Comparison of ENCODE assay signal across 8 cellular contexts in the genomic region with DNA sequence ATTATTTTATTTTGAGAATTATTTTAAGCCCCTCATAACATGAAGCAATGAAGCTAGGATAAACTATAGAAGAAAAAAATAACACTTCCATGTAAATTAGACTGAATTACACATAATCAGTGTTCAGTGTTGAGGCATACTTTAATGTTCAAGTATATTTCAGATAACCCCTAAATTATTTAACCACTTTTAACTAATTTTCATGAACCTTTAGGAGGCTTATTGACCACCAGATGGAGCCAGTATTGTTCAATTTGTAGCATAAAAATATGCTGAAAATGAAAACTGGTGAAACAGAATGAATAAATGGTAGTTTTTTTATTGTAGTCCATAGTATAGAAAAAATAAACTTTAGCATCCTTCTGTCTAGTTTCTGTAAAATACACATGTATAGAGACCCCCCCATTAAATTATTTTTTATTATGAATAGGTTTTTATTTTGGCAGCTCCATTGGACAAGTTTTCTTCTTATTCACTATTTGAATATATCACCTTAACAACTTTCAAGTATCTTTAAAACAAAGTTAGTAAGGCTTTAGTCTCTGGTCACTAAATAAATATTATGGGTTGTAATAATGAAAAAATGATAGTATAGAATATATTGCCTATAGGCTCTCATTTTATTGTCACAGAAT.
A peak's percentile ranks its signal among the peaks of the same experiment; 100 is the strongest.
DNase-seq lines count a peak whose midpoint lies in the region; ATAC-seq and TF ChIP-seq lines count a peak whose summit lies in the region.

No MANE protein-coding gene starts in this region.

- no peaks in the 10 kb centered on the region for H3K27me3 ChIP-seq in kidney epithelial cell (ENCODE audit: control insufficient read depth, insufficient read depth, low read length)

- H3K4me3 ChIP-seq in AG09309 (ENCODE audit: control insufficient read depth, low read depth, low read length) (no peak overlapping the region), kidney epithelial cell (ENCODE audit: low read depth, low read length) (no peak overlapping the region)

- ATAC-seq in GM19324 (IDR thresholded peaks at IDR 0.05; ENCODE audit: low FRiP score, unreplicated experiment) (no peak), GM21723 (IDR thresholded peaks at IDR 0.05; ENCODE audit: unreplicated experiment) (no peak), HG03521 (IDR thresholded peaks at IDR 0.05; ENCODE audit: unreplicated experiment) (no peak)

- TF ChIP-seq CTCF in AG09309 (IDR thresholded peaks at IDR 0.05; ENCODE audit: control insufficient read depth, insufficient read depth, low read depth, low read length, missing control alignments) (peak; percentile 58), GM20000 (IDR thresholded peaks at IDR 0.05; ENCODE audit: extremely low read depth, missing control alignments) (no peak), VCaP (conservative IDR thresholded peaks at IDR 0.05) (peak; percentile 60), kidney epithelial cell (IDR thresholded peaks at IDR 0.05; ENCODE audit: insufficient read depth, low read length, poor library complexity, severe bottlenecking) (peak; percentile 56)

- no peaks in the 10 kb centered on the region for H3K36me3 ChIP-seq in kidney epithelial cell (ENCODE audit: control insufficient read depth, insufficient read depth, low read length)

- no peak overlapping the region for H3K27ac ChIP-seq in VCaP
- no peak overlapping the region for H3K27ac ChIP-seq in substantia nigra (ENCODE audit: low read depth, low read length, poor library complexity, severe bottlenecking)

- DNase-seq in AG09309 (ENCODE audit: low read depth) (peak; percentile 18), GM20000 (ENCODE audit: low spot score) (peak; percentile 10), kidney epithelial cell (ENCODE audit: low read depth) (no peak), substantia nigra (lab: John Stamatoyannopoulos, UW) (no peak)

Comparison
In these comparisons a context has a peak if more than half of its experiments do, and no peak if none do; other contexts are left out.
1. DNase-seq: peak in AG09309 (single experiment) and GM20000 (single experiment); none in kidney epithelial cell (single experiment) and substantia nigra (0 of 49).